ENCODE assay signal across 16 cellular contexts in genomic region chr4:7903686-7904085, GRCh38. TPM values are rescaled to one million over a fixed set of nuclear protein-coding genes. Genes with fewer than 3 reads are reported as not detected.
DNase-seq lines count a peak whose midpoint lies in the region; ATAC-seq and TF ChIP-seq lines count a peak whose summit lies in the region.
"Had no signal": no experiment of that assay in that cellular context is flagged by ENCODE, and none has a peak within 500 bp of the region (broad histone marks: within the 10 kb centered on the region; RNA-seq: fewer than 3 reads in every experiment).

No MANE protein-coding gene starts in this region.

- peaks cover 20% of the 10 kb centered on the region for H3K4me1 Mint-ChIP-seq in activated T-helper 1 cell treated with anti-CD3 and anti-CD28 coated beads, Interleukin-12 subunit alpha, Interleukin-12 subunit beta, Interleukin-2, Interleukin-4 antibody, amounts not matched to agents 30 ng/mL and 10 ng/mL and 1 ng/mL, durations not matched to agents 14 hours and 24 hours and 36 hours (ENCODE audit: low read depth)

- ATAC-seq in left ventricle myocardium superior, result no peak

- H3K27me3 ChIP-seq in left ventricle myocardium inferior (ENCODE audit: low read depth) (no peaks in the 10 kb centered on the region), muscle layer of colon (ENCODE audit: control insufficient read depth in 1 of 2, insufficient read depth in 2 of 2, low read length in 2 of 2) (no peaks in the 10 kb centered on the region), vagina (no peaks in the 10 kb centered on the region)

- intact Hi-C loops in left ventricle myocardium inferior (cut with micrococcal nuclease), result no loop called here
- intact Hi-C loops in left ventricle myocardium superior (cut with micrococcal nuclease), result no loop called here
- intact Hi-C loops in vagina (cut with DNase I), result no loop called here
- intact Hi-C loops in activated T-helper 1 cell treated with anti-CD3 and anti-CD28 coated beads, Interleukin-12 subunit alpha, Interleukin-12 subunit beta, Interleukin-2, Interleukin-4 antibody, amounts not matched to agents 30 ng/mL and 10 ng/mL and 1 ng/mL, durations not matched to agents 14 hours and 24 hours and 36 hours (cut with micrococcal nuclease), result no loop called here

- no peaks in the 10 kb centered on the region for H3K36me3 Mint-ChIP-seq in activated T-helper 1 cell treated with anti-CD3 and anti-CD28 coated beads, Interleukin-12 subunit alpha, Interleukin-12 subunit beta, Interleukin-2, Interleukin-4 antibody, amounts not matched to agents 30 ng/mL and 10 ng/mL and 1 ng/mL, durations not matched to agents 14 hours and 24 hours and 36 hours (ENCODE audit: low read depth)
- H3K36me3 Mint-ChIP-seq: activated naive CD4-positive, alpha-beta T cell treated with anti-CD3 and anti-CD28 coated beads, Interleukin-2, amount 10 ng/mL, durations not matched to agents 7 days and 5 days had no signal

- TF ChIP-seq CTCF in left ventricle myocardium inferior (IDR thresholded peaks at IDR 0.05; ENCODE audit: borderline replicate concordance) (no peak), coronary artery (IDR thresholded peaks at IDR 0.05) (no peak), vagina (IDR thresholded peaks at IDR 0.05) (no peak)

- H3K9me3 Mint-ChIP-seq in activated T-helper 1 cell treated with anti-CD3 and anti-CD28 coated beads, Interleukin-12 subunit alpha, Interleukin-12 subunit beta, Interleukin-2, Interleukin-4 antibody, amounts not matched to agents 30 ng/mL and 10 ng/mL and 1 ng/mL, durations not matched to agents 14 hours and 24 hours and 36 hours, result no peaks in the 10 kb centered on the region
- H3K9me3 Mint-ChIP-seq: activated naive CD4-positive, alpha-beta T cell treated with anti-CD3 and anti-CD28 coated beads, Interleukin-2, amount 10 ng/mL, durations not matched to agents 7 days and 5 days had no signal

- H3K4me3 Mint-ChIP-seq in activated T-helper 1 cell treated with anti-CD3 and anti-CD28 coated beads, Interleukin-12 subunit alpha, Interleukin-12 subunit beta, Interleukin-2, Interleukin-4 antibody, amounts not matched to agents 30 ng/mL and 10 ng/mL and 1 ng/mL, durations not matched to agents 14 hours and 24 hours and 36 hours, result no peak overlapping the region
- H3K4me3 Mint-ChIP-seq: activated naive CD4-positive, alpha-beta T cell treated with anti-CD3 and anti-CD28 coated beads, Interleukin-2, amount 10 ng/mL, durations not matched to agents 7 days and 5 days had no signal

- no peak overlapping the region for H3K9ac ChIP-seq in muscle layer of colon (ENCODE audit: low read length)

- no peak for TF ChIP-seq POLR2A in vagina (IDR thresholded peaks at IDR 0.05)

- H3K4me3 ChIP-seq in left ventricle myocardium inferior, result no peak overlapping the region
- H3K4me3 ChIP-seq in coronary artery, result peak overlapping the region; percentile 6
- no peak overlapping the region for H3K4me3 ChIP-seq in muscle layer of colon (ENCODE audit: low read depth in 1 of 2, low read length in 2 of 2)
- H3K4me3 ChIP-seq in vagina, result no peak overlapping the region
- H3K4me3 ChIP-seq: skin epidermis had no signal

- H3K27ac Mint-ChIP-seq in activated T-helper 1 cell treated with anti-CD3 and anti-CD28 coated beads, Interleukin-12 subunit alpha, Interleukin-12 subunit beta, Interleukin-2, Interleukin-4 antibody, amounts not matched to agents 30 ng/mL and 10 ng/mL and 1 ng/mL, durations not matched to agents 14 hours and 24 hours and 36 hours, result no peak overlapping the region
- H3K27ac Mint-ChIP-seq: activated naive CD4-positive, alpha-beta T cell treated with anti-CD3 and anti-CD28 coated beads, Interleukin-2, amount 10 ng/mL, durations not matched to agents 7 days and 5 days had no signal

- H3K9me3 ChIP-seq in left ventricle myocardium inferior (replicated peaks) (no peaks in the 10 kb centered on the region), muscle layer of colon (ENCODE audit: low read length) (no peaks in the 10 kb centered on the region), vagina (no peaks in the 10 kb centered on the region)
- H3K9me3 ChIP-seq: neutrophil had no signal

- H3K27ac ChIP-seq in left ventricle myocardium inferior (replicated peaks) (peak overlapping the region; percentile 53), coronary artery (peak overlapping the region; percentile 80 to 81), muscle layer of colon (ENCODE audit: low read depth, low read length) (peak overlapping the region; percentile 66), vagina (peak overlapping the region; percentile 81)
- H3K27ac ChIP-seq: neutrophil had no signal

- no peak for DNase-seq in left ventricle myocardium inferior
- DNase-seq in left ventricle myocardium superior, result no peak
- no peak for DNase-seq in coronary artery (ENCODE audit: low spot score)
- DNase-seq in vagina (ENCODE audit: extremely low spot score in 2 of 2), result no peak
- DNase-seq in COLO829 (ENCODE audit: low spot score), result no peak
- DNase-seq in activated T-helper 1 cell treated with anti-CD3 and anti-CD28 coated beads, Interleukin-12 subunit alpha, Interleukin-12 subunit beta, Interleukin-2, Interleukin-4 antibody, amounts not matched to agents 30 ng/mL and 10 ng/mL and 1 ng/mL, durations not matched to agents 14 hours and 24 hours and 36 hours (ENCODE audit: low spot score), result no peak
- DNase-seq in NCI-H1105 (lab: John Stamatoyannopoulos, UW), result no peak
- DNase-seq: activated naive CD4-positive, alpha-beta T cell treated with anti-CD3 and anti-CD28 coated beads, Interleukin-2, amount 10 ng/mL, durations not matched to agents 7 days and 5 days; central memory CD4-positive, alpha-beta T cell; hippocampal formation; NCI-H1092; stimulated activated naive CD4-positive, alpha-beta T cell treated with Interleukin-2 at 50 U/mL for 16 hours; T-helper 1 cell had no signal

- peaks cover 66% of the 10 kb centered on the region for H3K4me1 ChIP-seq in left ventricle myocardium inferior
- peaks cover 77% of the 10 kb centered on the region for H3K4me1 ChIP-seq in muscle layer of colon (ENCODE audit: insufficient read depth, low read length)
- peaks cover 61% of the 10 kb centered on the region for H3K4me1 ChIP-seq in vagina

- H3K36me3 ChIP-seq in left ventricle myocardium inferior (no peaks in the 10 kb centered on the region), muscle layer of colon (ENCODE audit: insufficient read depth, low read length) (no peaks in the 10 kb centered on the region), vagina (no peaks in the 10 kb centered on the region)
- H3K36me3 ChIP-seq: neutrophil had no signal

- no peaks in the 10 kb centered on the region for H3K27me3 Mint-ChIP-seq in activated T-helper 1 cell treated with anti-CD3 and anti-CD28 coated beads, Interleukin-12 subunit alpha, Interleukin-12 subunit beta, Interleukin-2, Interleukin-4 antibody, amounts not matched to agents 30 ng/mL and 10 ng/mL and 1 ng/mL, durations not matched to agents 14 hours and 24 hours and 36 hours (ENCODE audit: insufficient read depth)
- H3K27me3 Mint-ChIP-seq: activated naive CD4-positive, alpha-beta T cell treated with anti-CD3 and anti-CD28 coated beads, Interleukin-2, amount 10 ng/mL, durations not matched to agents 7 days and 5 days had no signal

RNA-seq across cellular contexts. Expression of gene AFAP1, which starts 36.0 kb away (rescaled TPM):
- total RNA-seq in left ventricle myocardium inferior (6.8 TPM), left ventricle myocardium superior (7.7 TPM), vagina (20.4 TPM)
- 48.3 and 48.4 TPM in 2 replicates for total RNA-seq in activated T-helper 1 cell treated with anti-CD3 and anti-CD28 coated beads, Interleukin-12 subunit alpha, Interleukin-12 subunit beta, Interleukin-2, Interleukin-4 antibody, amounts not matched to agents 30 ng/mL and 10 ng/mL and 1 ng/mL, durations not matched to agents 14 hours and 24 hours and 36 hours
